12 cellular contexts compared by ENCODE assay signal in the genomic region with DNA sequence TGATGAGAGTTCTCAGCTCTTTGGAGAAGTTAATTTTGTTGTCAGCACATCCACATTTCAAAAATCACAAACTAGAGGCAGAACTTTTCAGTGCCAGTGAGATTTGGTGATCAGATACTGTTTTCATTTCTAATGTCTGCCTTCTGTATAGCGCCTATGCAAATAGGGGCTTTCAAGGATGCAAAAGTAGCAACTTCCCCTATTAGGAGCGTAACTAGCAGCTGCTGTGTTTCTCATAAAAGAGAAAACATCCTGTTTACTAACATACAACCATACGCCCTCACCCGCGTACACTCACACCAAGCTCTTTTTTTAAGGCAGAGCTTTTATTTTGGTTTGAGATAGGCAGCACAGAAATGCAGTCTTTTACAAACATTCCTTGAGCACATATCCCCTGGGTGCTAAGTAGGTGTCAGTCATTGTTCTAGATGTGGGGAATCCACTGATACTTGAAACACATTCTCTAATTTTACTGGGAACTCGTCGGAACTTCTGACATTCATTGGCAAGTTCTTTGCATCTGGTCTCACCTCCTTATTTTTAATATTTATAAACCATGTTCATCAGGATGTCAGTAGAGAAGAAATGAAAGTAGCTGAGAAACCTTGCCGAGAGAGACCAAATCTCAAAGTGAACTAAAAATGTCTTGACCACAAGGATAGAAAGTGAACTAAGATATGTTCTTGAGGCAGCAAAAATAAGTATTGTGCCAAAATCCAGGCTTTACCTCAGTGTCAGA.
DNase-seq lines count a peak whose midpoint lies in the region; ATAC-seq, FAIRE-seq and TF ChIP-seq lines count a peak whose summit lies in the region.
"Had no signal": no experiment of that assay in that cellular context is flagged by ENCODE, and none has a peak within 500 bp of the region (broad histone marks: within the 10 kb centered on the region; RNA-seq: fewer than 3 reads in every experiment).

No MANE protein-coding gene starts in this region.

- POLR2A ChIA-PET in A673 (lab: Charles Lee; ENCODE audit: low non-redundant PET): interaction anchor here (0.6 kb wide), 1 partner anchor 21 kb away, joined by 4 read pairs; no protein-coding TSS in a partner anchor
- POLR2A ChIA-PET in activated B cell treated with CpG ODN at 0.5 μM for 24 hours (lab: Charles Lee): no interaction called here

- H3K27me3 ChIP-seq in A673 (replicated peaks; ENCODE audit: insufficient read depth, low read depth, low read length, poor library complexity): no peaks in the 10 kb centered on the region
- H3K27me3 ChIP-seq: body of pancreas had no signal

- ATAC-seq in GM19452 (IDR thresholded peaks at IDR 0.05; ENCODE audit: unreplicated experiment) (peak; percentile 73), HG03064 (IDR thresholded peaks at IDR 0.05; ENCODE audit: low read depth, unreplicated experiment) (peak; percentile 64), activated B cell treated with CpG ODN at 0.5 μM for 24 hours (ENCODE audit: low read depth) (peak; percentile 45)
- ATAC-seq: body of pancreas, left ventricle myocardium superior had no signal

- peaks cover 8% of the 10 kb centered on the region for H3K4me1 ChIP-seq in A673 (ENCODE audit: insufficient read depth, low read length, poor library complexity, severe bottlenecking)
- H3K4me1 ChIP-seq: body of pancreas, prostate gland had no signal

- no peaks in the 10 kb centered on the region for H3K9me3 Mint-ChIP-seq in activated B cell treated with CpG ODN at 0.5 μM for 24 hours

- CTCF ChIA-PET in A673 (lab: Charles Lee): no interaction called here
- CTCF ChIA-PET in activated B cell treated with CpG ODN at 0.5 μM for 24 hours (lab: Charles Lee): no interaction called here

- H3K27ac Mint-ChIP-seq in activated B cell treated with CpG ODN at 0.5 μM for 24 hours: no peak overlapping the region

- H3K27ac ChIP-seq in A673 (ENCODE audit: low read depth, low read length, poor library complexity, severe bottlenecking): peak overlapping the region; percentile 3
- H3K27ac ChIP-seq: body of pancreas, prostate gland had no signal

- TF ChIP-seq CTCF in A673 (conservative IDR thresholded peaks at IDR 0.05; ENCODE audit: low read depth, low read length): no peak
- no peak for TF ChIP-seq CTCF in activated B cell treated with CpG ODN at 0.5 μM for 24 hours (IDR thresholded peaks at IDR 0.05)

- intact Hi-C loops in A673 (cut with micrococcal nuclease; ENCODE audit: unreplicated experiment) (no loop called here), activated B cell treated with CpG ODN at 0.5 μM for 24 hours (cut with micrococcal nuclease) (no loop called here)

- peak; percentile 10 for DNase-seq in A673 (ENCODE audit: low spot score)
- no peak for DNase-seq in activated B cell treated with CpG ODN at 0.5 μM for 24 hours
- no peak for DNase-seq in frontal cortex (ENCODE audit: low spot score in 2 of 2)
- DNase-seq in DMS 273 treated with DMSO at 0.1 percent for 48 hours (lab: John Stamatoyannopoulos, UW): no peak
- no peak for DNase-seq in SHP77 (lab: John Stamatoyannopoulos, UW)
- no peak for DNase-seq in NCI-H2029 (lab: John Stamatoyannopoulos, UW)
- DNase-seq: body of pancreas, left ventricle myocardium superior, T1000 had no signal

- FAIRE-seq in frontal cortex (lab: Jason Lieb, UNC): no peak

- H3K4me1 Mint-ChIP-seq in activated B cell treated with CpG ODN at 0.5 μM for 24 hours: peaks cover 3% of the 10 kb centered on the region

- peaks cover 3% of the 10 kb centered on the region for H3K36me3 Mint-ChIP-seq in activated B cell treated with CpG ODN at 0.5 μM for 24 hours (ENCODE audit: low read depth)

- peak overlapping the region; percentile 5 for H3K4me3 ChIP-seq in A673 (ENCODE audit: low read depth, low read length, poor library complexity, severe bottlenecking)
- H3K4me3 ChIP-seq: body of pancreas, prostate gland had no signal

- no peaks in the 10 kb centered on the region for H3K9me3 ChIP-seq in A673 (ENCODE audit: low read depth, low read length, poor library complexity, severe bottlenecking)
- H3K9me3 ChIP-seq: body of pancreas, prostate gland had no signal

- H3K27me3 Mint-ChIP-seq in activated B cell treated with CpG ODN at 0.5 μM for 24 hours: no peaks in the 10 kb centered on the region

- no peaks in the 10 kb centered on the region for H3K36me3 ChIP-seq in A673 (ENCODE audit: insufficient read depth, low read length, poor library complexity, severe bottlenecking)
- H3K36me3 ChIP-seq: prostate gland had no signal

- H3K4me3 Mint-ChIP-seq in activated B cell treated with CpG ODN at 0.5 μM for 24 hours: peak overlapping the region; percentile 36

- BruUV-seq in A673 (replicated peaks; lab: Mats Ljungman, UMichigan): TSS peak; percentile 93
